In genomic region chr14:75303415-75303814, GRCh38 we compare ENCODE assay signal across 8 cellular contexts. TPM values are rescaled to one million over a fixed set of nuclear protein-coding genes. Genes with fewer than 3 reads are reported as not detected.
DNase-seq lines count a peak whose midpoint lies in the region; ATAC-seq, FAIRE-seq and TF ChIP-seq lines count a peak whose summit lies in the region.

No MANE protein-coding gene starts in this region.

- peaks cover 39% of the 10 kb centered on the region for H3K4me1 ChIP-seq in A549
- H3K4me1 ChIP-seq in body of pancreas: peaks cover 4% of the 10 kb centered on the region
- peaks cover 4% of the 10 kb centered on the region in 2 donors for H3K4me1 ChIP-seq in small intestine (ENCODE audit: control insufficient read depth in 2 of 2, insufficient read depth in 1 of 2, low read depth in 1 of 2, low read length in 1 of 2)

- CTCF ChIA-PET in A549 (lab: Yijun Ruan, JAX): interaction anchor here (0.7 to 16.8 kb wide), 34 partner anchors 7 to 442 kb away, joined by 3 to 250 read pairs (median 4); partner anchors contain the start of genes ACYP1 and NEK9

- peak; percentile 91 for TF ChIP-seq CTCF in A549 (IDR thresholded peaks at IDR 0.05)
- TF ChIP-seq CTCF in body of pancreas (IDR thresholded peaks at IDR 0.05): peak; percentile 73 to 95 (median 94)

- H3K27ac ChIP-seq in A549: peak overlapping the region; percentile 25 to 64; a peak in 4 of 6 replicates
- peak overlapping the region in 1 of 4 donors; percentile 52 for H3K27ac ChIP-seq in body of pancreas
- H3K27ac ChIP-seq in small intestine (ENCODE audit: low read depth in 1 of 2, low read length in 1 of 2): no peak overlapping the region

- POLR2A ChIA-PET in A549 (lab: Yijun Ruan, JAX): no interaction called here

- H3K27me3 ChIP-seq in body of pancreas (no peaks in the 10 kb centered on the region), small intestine (ENCODE audit: control insufficient read depth in 2 of 2, insufficient read depth in 2 of 2, low read length in 2 of 2) (no peaks in the 10 kb centered on the region)

- WGBS in A549 (ENCODE audit: missing lambda C conversion rate): 17% methylated on average over 14 of the region's 14 CpGs
- WGBS in body of pancreas, 2 donors: 2 to 16% methylated on average over 9 to 14 of the region's 14 CpGs
- 16 to 21% (median 19%) methylated on average over 14 of the region's 14 CpGs for WGBS in small intestine, 3 donors

- peak; percentile 70 to 78 for ATAC-seq in A549
- peak; percentile 48 for ATAC-seq in GM18907 (IDR thresholded peaks at IDR 0.05; ENCODE audit: unreplicated experiment)
- ATAC-seq in body of pancreas: peak; percentile 85
- no peak for ATAC-seq in GM19463 (IDR thresholded peaks at IDR 0.05; ENCODE audit: unreplicated experiment)

- H3K4me3 ChIP-seq in A549 (no peak overlapping the region), body of pancreas (no peak overlapping the region), small intestine (ENCODE audit: low read depth in 1 of 2, low read length in 2 of 2) (no peak overlapping the region)

- peak; percentile 93 to 97 for TF ChIP-seq RAD21 in A549 (conservative IDR thresholded peaks at IDR 0.05 in 1 of 2, IDR thresholded peaks at IDR 0.05 in 1 of 2)

- TF ChIP-seq POLR2A in A549 (IDR thresholded peaks at IDR 0.05; ENCODE audit: low read length) (no peak), body of pancreas (IDR thresholded peaks at IDR 0.05) (no peak)

- FAIRE-seq in A549 (lab: Jason Lieb, UNC) (no peak), small intestine (lab: Jason Lieb, UNC) (no peak)

- DNase-seq in A549 (ENCODE audit: low read depth in 1 of 2, low spot score in 1 of 2) (peak; percentile 82), NCI-H2107 (lab: John Stamatoyannopoulos, UW) (peak; percentile 87), T-helper 2 cell (peak in 4 of 5 experiments; percentile 42 to 67 (median 44)), body of pancreas (peak; percentile 77 to 81 (median 79)), iPS-NIHi11 (ENCODE audit: low spot score) (peak; percentile 75), small intestine (peak; percentile 84)

- H3K4me2 ChIP-seq in A549: peak overlapping the region; percentile 30; the same call in 1 of the 3 replicates

- H3K9me3 ChIP-seq in A549: no peaks in the 10 kb centered on the region
- no peaks in the 10 kb centered on the region for H3K9me3 ChIP-seq in body of pancreas
- no peaks in the 10 kb centered on the region for H3K9me3 ChIP-seq in small intestine (ENCODE audit: control insufficient read depth, low read depth)

- no peak for TF ChIP-seq EP300 in A549 (IDR thresholded peaks at IDR 0.05)

- H3K36me3 ChIP-seq in body of pancreas (replicated peaks in 1 of 2; ENCODE audit: insufficient read depth in 1 of 2, low read depth in 2 of 2) (no peaks in the 10 kb centered on the region), small intestine (ENCODE audit: control insufficient read depth in 2 of 2, insufficient read depth in 2 of 2, low read length in 2 of 2) (no peaks in the 10 kb centered on the region)

- intact Hi-C loops in body of pancreas (cut with DNase I): loop anchor here (5.0 to 10.0 kb wide), 2 partner anchors 171 to 359 kb away; no protein-coding TSS in a partner anchor

TF ChIP-seq in A549, 52 proteins besides CTCF, POLR2A, EP300 and RAD21:
- TF ChIP-seq NR3C1 (IDR thresholded peaks at IDR 0.05) (no peak), REST (IDR thresholded peaks at IDR 0.05) (peak; percentile 31; the same call in 1 of the 2 replicates), SMC3 (IDR thresholded peaks at IDR 0.05) (peak; percentile 89), HDAC2 (IDR thresholded peaks at IDR 0.05) (no peak)

RNA-seq across cellular contexts. Expression of gene FOS, which starts 24.8 kb away (rescaled TPM):
- polyA plus RNA-seq in A549 (2011; rRNA removed) (197 and 256 TPM in 2 replicates), A549 (2017; fragmentation: RNase III; extraction: RNeasy Plus Mini Kit Qiagen cat#74134 plus additional on column Dnase treatment) (2.0 to 4.2 TPM (median 2.7 TPM) in 3 replicates), small intestine (100 to 1,000 TPM in 2 of 3 donors, 10 to 100 TPM in 1; 71.6 to 344 (median 136) TPM)
- 224 and 245 TPM in 2 replicates for polyA plus RNA-seq in A549 (2012; cell fraction: cytosol; rRNA removed)
- 701 and 1,020 TPM in 2 replicates for polyA plus RNA-seq in A549 (2012; cell fraction: nucleus; rRNA removed)
- 237 and 281 TPM in 2 replicates for polyA minus RNA-seq in A549 (2011; rRNA and poly(A)+ RNA removed)
- total RNA-seq in body of pancreas: 1,000 to 10,000 TPM in 1 of 2 donors, 100 to 1,000 TPM in 1; 412 to 1,093 TPM

Comparison
In these comparisons a context has a peak if more than half of its experiments do, and no peak if none do; other contexts are left out.
1. H3K27ac ChIP-seq: peak in A549 (2 of 2); none in small intestine (0 of 2).
2. Peak in every context shown above with its lines, with median percentiles within 50 percentile points of each other: DNase-seq.